14 cellular contexts compared by ENCODE assay signal in the genomic region with DNA sequence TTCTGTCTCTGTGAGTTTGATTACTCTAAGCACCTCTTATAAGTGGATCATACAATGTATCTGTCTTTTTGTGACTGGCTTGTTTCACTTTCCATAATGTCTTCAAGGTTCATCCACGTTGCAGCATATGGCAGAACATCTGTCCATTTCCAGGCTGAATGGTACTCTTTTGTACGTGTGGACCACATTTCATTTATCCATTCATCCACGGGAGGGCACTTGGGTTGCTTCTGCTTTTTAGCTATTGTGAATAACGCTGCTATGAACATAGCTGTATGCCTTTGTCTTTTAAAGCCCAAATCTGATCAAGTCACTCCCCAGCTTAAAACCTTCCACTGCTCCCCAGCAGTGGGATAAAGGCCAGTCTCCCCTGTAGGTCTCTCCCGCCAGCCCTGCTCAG. TPM values are rescaled to one million over a fixed set of nuclear protein-coding genes. Genes with fewer than 3 reads are reported as not detected.
DNase-seq lines count a peak whose midpoint lies in the region; ATAC-seq and TF ChIP-seq lines count a peak whose summit lies in the region.
"Had no signal": no experiment of that assay in that cellular context is flagged by ENCODE, and none has a peak within 500 bp of the region (broad histone marks: within the 10 kb centered on the region; RNA-seq: fewer than 3 reads in every experiment).

No MANE protein-coding gene starts in this region.

- H2AFZ ChIP-seq in OCI-LY3 (ENCODE audit: low read depth, low read length): peak overlapping the region; percentile 25; the same call in 1 of the 2 replicates

- no peaks in the 10 kb centered on the region for H3K79me2 ChIP-seq in OCI-LY3 (ENCODE audit: low read length)

- no peaks in the 10 kb centered on the region for H3K9me3 ChIP-seq in OCI-LY3 (ENCODE audit: insufficient read depth, low read length)
- H3K9me3 ChIP-seq: BLaER1 had no signal

- H3K4me2 ChIP-seq in OCI-LY3 (ENCODE audit: low read length): peak overlapping the region; percentile 27; the same call in 1 of the 2 replicates
- H3K4me2 ChIP-seq: BLaER1 had no signal

- peak; percentile 50 for TF ChIP-seq CTCF in AG10803 (conservative IDR thresholded peaks at IDR 0.05; ENCODE audit: low read length)
- TF ChIP-seq CTCF in OCI-LY3 (IDR thresholded peaks at IDR 0.05; ENCODE audit: low read depth, low read length): peak; percentile 74
- TF ChIP-seq CTCF in omental fat pad (IDR thresholded peaks at IDR 0.05): no peak

- H4K20me1 ChIP-seq in OCI-LY3 (ENCODE audit: insufficient read depth, low read length): no peaks in the 10 kb centered on the region
- H4K20me1 ChIP-seq: BLaER1 had no signal

- H3K4me3 ChIP-seq in AG10803 (ENCODE audit: low read length) (no peak overlapping the region), OCI-LY3 (ENCODE audit: low read length) (no peak overlapping the region)
- H3K4me3 ChIP-seq: BLaER1 had no signal

- peaks cover 45% of the 10 kb centered on the region for H3K4me1 ChIP-seq in OCI-LY3 (ENCODE audit: low read length)
- H3K4me1 ChIP-seq: BLaER1 had no signal

- peak; percentile 48 for ATAC-seq in GM18873 (IDR thresholded peaks at IDR 0.05; ENCODE audit: low FRiP score, unreplicated experiment)
- ATAC-seq in HG03280 (IDR thresholded peaks at IDR 0.05; ENCODE audit: unreplicated experiment): no peak
- ATAC-seq in omental fat pad (ENCODE audit: low FRiP score): no peak

- H3K9ac ChIP-seq in OCI-LY3 (ENCODE audit: low read length): no peak overlapping the region
- H3K9ac ChIP-seq: BLaER1 had no signal

- H3K27ac ChIP-seq in OCI-LY3 (ENCODE audit: low read length): no peak overlapping the region
- H3K27ac ChIP-seq: BLaER1 had no signal

- H3K27me3 ChIP-seq in OCI-LY3 (ENCODE audit: low read depth, low read length): peaks cover 8% of the 10 kb centered on the region; the same call in 1 of the 2 replicates
- H3K27me3 ChIP-seq: BLaER1 had no signal

- DNase-seq in AG10803 (ENCODE audit: low read depth) (peak; percentile 32), fibroblast of peridontal ligament (ENCODE audit: extremely low read depth) (peak; percentile 48), NCI-H1092 treated with DMSO at 0.1 percent for 48 hours (lab: John Stamatoyannopoulos, UW) (no peak), omental fat pad (ENCODE audit: low spot score) (no peak)
- DNase-seq in activated CD4-positive, alpha-beta T cell treated with anti-CD3 and anti-CD28 coated beads, Interleukin-2, amount 50 U/mL, for 48 hours: no peak
- DNase-seq: cortex of kidney; KG1; NCI-H2227 treated with DMSO at 0.1 percent for 48 hours; SHP77 treated with DMSO at 0.1 percent for 48 hours; stimulated activated CD4-positive, alpha-beta T cell treated with anti-CD3 and anti-CD28 coated beads, Interleukin-2, amount 100 ng/mL, for 24 hours had no signal

- H3K36me3 ChIP-seq in OCI-LY3 (replicated peaks; ENCODE audit: low read depth, low read length): no peaks in the 10 kb centered on the region
- H3K36me3 ChIP-seq: BLaER1 had no signal

RNA-seq across cellular contexts. Expression of a gene that starts 31.5 kb away (rescaled TPM):
- total RNA-seq in omental fat pad: 100 to 1,000 TPM in 2 of 4 donors, 10 to 100 TPM in 2; 87.2 to 124 (median 94.5) TPM

Comparison
In these comparisons a context has a peak if more than half of its experiments do, and no peak if none do; other contexts are left out.
1. DNase-seq: peak in AG10803 (single experiment) and fibroblast of peridontal ligament (single experiment); none in activated CD4-positive, alpha-beta T cell treated with anti-CD3 and anti-CD28 coated beads, Interleukin-2, amount 50 U/mL, for 48 hours (0 of 2), NCI-H1092 treated with DMSO at 0.1 percent for 48 hours (single experiment) and omental fat pad (single experiment).
2. CTCF ChIP-seq: peak in AG10803 (single experiment) and OCI-LY3 (single experiment); none in omental fat pad (0 of 3).